ENCODE assay signal across 1 cellular context in genomic region chr5:177554474-177555111, GRCh38.
A peak's percentile ranks its signal among the peaks of the same experiment; 100 is the strongest.
TF ChIP-seq lines count a peak whose summit lies in the region.

Gene FAM193B, minus strand, starts transcription at chr5:177554563. Its CDS starts 105 bp downstream, at chr5:177554458.

TF ChIP-seq in HepG2, 621 proteins besides CTCF, POLR2A, EP300 and RAD21 (continued from another document and continues in another):
- TF ChIP-seq ZNF512B (CRISPR knock-in tag; IDR thresholded peaks at IDR 0.05; ENCODE audit: borderline replicate concordance) = no peak
- TF ChIP-seq ZNF605 (CRISPR knock-in tag; IDR thresholded peaks at IDR 0.05) = peak; percentile 49; the same call in 1 of the 2 replicates
- TF ChIP-seq ZNF33A (CRISPR knock-in tag; IDR thresholded peaks at IDR 0.05; ENCODE audit: borderline replicate concordance) = no peak
- peak; percentile 89 for TF ChIP-seq ZHX2 (IDR thresholded peaks at IDR 0.05; ENCODE audit: low read depth)
- no peak for TF ChIP-seq ZHX2 (CRISPR knock-in tag; IDR thresholded peaks at IDR 0.05; ENCODE audit: borderline replicate concordance)
- TF ChIP-seq SOX5 (CRISPR knock-in tag; IDR thresholded peaks at IDR 0.05; ENCODE audit: borderline replicate concordance) = peak; percentile 28; the same call in 1 of the 2 replicates
- TF ChIP-seq THRA (CRISPR knock-in tag; IDR thresholded peaks at IDR 0.05; ENCODE audit: borderline replicate concordance) = 0 out of 2 replicates have a peak, but pooled peaks have one; percentile 35
- 0 out of 2 replicates have a peak, but pooled peaks have one; percentile 23 for TF ChIP-seq PRDM15 (CRISPR knock-in tag; IDR thresholded peaks at IDR 0.05)
- TF ChIP-seq ZNF101 (CRISPR knock-in tag; IDR thresholded peaks at IDR 0.05; ENCODE audit: borderline replicate concordance, low read depth) = no peak
- no peak for TF ChIP-seq ZNF547 (CRISPR knock-in tag; IDR thresholded peaks at IDR 0.05)
- peak; percentile 13; the same call in 1 of the 2 replicates for TF ChIP-seq ELF3 (CRISPR knock-in tag; IDR thresholded peaks at IDR 0.05)
- TF ChIP-seq ZNF34 (CRISPR knock-in tag; IDR thresholded peaks at IDR 0.05; ENCODE audit: borderline replicate concordance) = no peak
- no peak for TF ChIP-seq ZNF136 (CRISPR knock-in tag; IDR thresholded peaks at IDR 0.05; ENCODE audit: low read depth)
- TF ChIP-seq ZNF609 (CRISPR knock-in tag; IDR thresholded peaks at IDR 0.05; ENCODE audit: borderline replicate concordance) = no peak
- no peak for TF ChIP-seq RAD51 (IDR thresholded peaks at IDR 0.05; ENCODE audit: borderline replicate concordance)
- TF ChIP-seq MATR3 (CRISPR knock-in tag; IDR thresholded peaks at IDR 0.05) = no peak
- no peak for TF ChIP-seq ZNF362 (CRISPR knock-in tag; IDR thresholded peaks at IDR 0.05; ENCODE audit: borderline replicate concordance)
- TF ChIP-seq SNAPC4 (CRISPR knock-in tag; IDR thresholded peaks at IDR 0.05) = no peak
- TF ChIP-seq SMARCC2 (IDR thresholded peaks at IDR 0.05) = no peak
- TF ChIP-seq EEA1 (CRISPR knock-in tag; IDR thresholded peaks at IDR 0.05; ENCODE audit: borderline replicate concordance) = no peak
- no peak for TF ChIP-seq MXD4 (CRISPR knock-in tag; IDR thresholded peaks at IDR 0.05)
- no peak for TF ChIP-seq REXO4 (CRISPR knock-in tag; IDR thresholded peaks at IDR 0.05; ENCODE audit: borderline replicate concordance)
- no peak for TF ChIP-seq FLYWCH1 (CRISPR knock-in tag; IDR thresholded peaks at IDR 0.05)
- TF ChIP-seq SIN3A (IDR thresholded peaks at IDR 0.05; ENCODE audit: borderline replicate concordance, low read depth, low read length) = peak; percentile 54; the same call in 1 of the 2 replicates
- no peak for TF ChIP-seq MLX (CRISPR knock-in tag; IDR thresholded peaks at IDR 0.05)
- no peak for TF ChIP-seq ZC3H4 (CRISPR knock-in tag; IDR thresholded peaks at IDR 0.05; ENCODE audit: borderline replicate concordance)
